Comparison of ENCODE assay signal across 1 cellular context in genomic region chr16:85578599-85578948, GRCh38.
TF ChIP-seq lines count a peak whose summit lies in the region.

No MANE protein-coding gene starts in this region.

TF ChIP-seq in WTC11, 78 proteins besides CTCF, POLR2A, EP300 and RAD21 (continued from another document):
- TF ChIP-seq, protein P1, sequence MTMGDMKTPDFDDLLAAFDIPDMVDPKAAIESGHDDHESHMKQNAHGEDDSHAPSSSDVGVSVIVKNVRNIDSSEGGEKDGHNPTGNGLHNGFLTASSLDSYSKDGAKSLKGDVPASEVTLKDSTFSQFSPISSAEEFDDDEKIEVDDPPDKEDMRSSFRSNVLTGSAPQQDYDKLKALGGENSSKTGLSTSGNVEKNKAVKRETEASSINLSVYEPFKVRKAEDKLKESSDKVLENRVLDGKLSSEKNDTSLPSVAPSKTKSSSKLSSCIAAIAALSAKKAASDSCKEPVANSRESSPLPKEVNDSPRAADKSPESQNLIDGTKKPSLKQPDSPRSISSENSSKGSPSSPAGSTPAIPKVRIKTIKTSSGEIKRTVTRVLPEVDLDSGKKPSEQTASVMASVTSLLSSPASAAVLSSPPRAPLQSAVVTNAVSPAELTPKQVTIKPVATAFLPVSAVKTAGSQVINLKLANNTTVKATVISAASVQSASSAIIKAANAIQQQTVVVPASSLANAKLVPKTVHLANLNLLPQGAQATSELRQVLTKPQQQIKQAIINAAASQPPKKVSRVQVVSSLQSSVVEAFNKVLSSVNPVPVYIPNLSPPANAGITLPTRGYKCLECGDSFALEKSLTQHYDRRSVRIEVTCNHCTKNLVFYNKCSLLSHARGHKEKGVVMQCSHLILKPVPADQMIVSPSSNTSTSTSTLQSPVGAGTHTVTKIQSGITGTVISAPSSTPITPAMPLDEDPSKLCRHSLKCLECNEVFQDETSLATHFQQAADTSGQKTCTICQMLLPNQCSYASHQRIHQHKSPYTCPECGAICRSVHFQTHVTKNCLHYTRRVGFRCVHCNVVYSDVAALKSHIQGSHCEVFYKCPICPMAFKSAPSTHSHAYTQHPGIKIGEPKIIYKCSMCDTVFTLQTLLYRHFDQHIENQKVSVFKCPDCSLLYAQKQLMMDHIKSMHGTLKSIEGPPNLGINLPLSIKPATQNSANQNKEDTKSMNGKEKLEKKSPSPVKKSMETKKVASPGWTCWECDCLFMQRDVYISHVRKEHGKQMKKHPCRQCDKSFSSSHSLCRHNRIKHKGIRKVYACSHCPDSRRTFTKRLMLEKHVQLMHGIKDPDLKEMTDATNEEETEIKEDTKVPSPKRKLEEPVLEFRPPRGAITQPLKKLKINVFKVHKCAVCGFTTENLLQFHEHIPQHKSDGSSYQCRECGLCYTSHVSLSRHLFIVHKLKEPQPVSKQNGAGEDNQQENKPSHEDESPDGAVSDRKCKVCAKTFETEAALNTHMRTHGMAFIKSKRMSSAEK (CRISPR knock-in tag; IDR thresholded peaks at IDR 0.05; ENCODE audit: borderline replicate concordance), result no peak
TF ChIP-seq in WTC11: peak in this region for 2.
